Comparison of ENCODE assay signal across 1 cellular context in the genomic region with DNA sequence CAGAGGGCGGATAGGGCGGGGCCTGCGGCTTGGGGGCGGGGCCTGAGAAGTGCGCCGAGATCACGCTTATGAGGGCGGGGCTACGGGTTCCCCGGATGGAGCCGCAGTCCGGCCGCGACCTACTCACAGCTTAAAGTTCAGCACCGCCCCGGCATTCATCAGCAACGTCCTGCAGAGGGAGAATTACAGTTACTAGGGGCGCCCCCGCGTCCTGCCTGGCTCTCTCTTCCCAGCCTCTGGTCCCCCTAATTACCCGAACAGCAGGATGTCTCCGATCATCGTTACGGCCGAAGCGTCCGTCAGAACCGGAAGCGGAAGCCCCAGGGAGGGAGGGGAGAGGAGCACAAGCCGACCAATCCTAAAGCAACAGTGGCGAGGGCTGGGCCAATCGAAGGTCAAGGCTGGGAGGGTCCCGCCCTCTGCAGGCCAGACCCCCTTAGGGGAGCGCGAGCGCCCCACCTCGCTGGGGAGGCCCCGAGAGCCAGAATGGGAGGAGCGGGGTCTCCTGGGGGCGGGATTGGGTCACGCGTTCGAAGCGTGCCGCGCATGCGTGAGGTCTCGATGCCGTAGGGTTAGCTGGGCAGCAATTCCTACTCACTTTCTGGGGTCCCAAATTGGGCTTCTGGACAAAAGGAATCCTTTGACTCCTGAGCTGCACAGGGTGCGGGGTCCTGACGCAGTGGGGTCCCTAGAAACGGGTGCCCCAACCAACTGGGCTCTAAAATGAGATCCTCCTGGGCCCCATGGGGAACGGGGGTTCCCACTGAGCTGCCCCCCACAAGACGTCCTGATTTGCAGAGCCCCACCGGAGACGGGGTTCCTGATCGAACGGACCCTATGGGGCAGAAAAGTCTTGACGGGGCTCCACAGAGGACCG.
TF ChIP-seq lines count a peak whose summit lies in the region.

SMIM7 (minus strand) TSS at position 313 of the 877 bp plus-strand sequence; CDS start at position 279, 34 bp downstream.

TF ChIP-seq in HepG2, 621 proteins besides CTCF, POLR2A, EP300 and RAD21 (continued from another document and continues in another):
- TF ChIP-seq TRAFD1 (CRISPR knock-in tag; IDR thresholded peaks at IDR 0.05; ENCODE audit: borderline replicate concordance): peak; percentile 81; the same call in 1 of the 2 replicates
- TF ChIP-seq ZNF614 (CRISPR knock-in tag; IDR thresholded peaks at IDR 0.05; ENCODE audit: borderline replicate concordance): 0 out of 2 replicates have a peak, but pooled peaks have one; percentile 31
- 0 out of 2 replicates have a peak, but pooled peaks have one; percentile 30 for TF ChIP-seq KLF6 (CRISPR knock-in tag; IDR thresholded peaks at IDR 0.05)
- TF ChIP-seq, protein P1, sequence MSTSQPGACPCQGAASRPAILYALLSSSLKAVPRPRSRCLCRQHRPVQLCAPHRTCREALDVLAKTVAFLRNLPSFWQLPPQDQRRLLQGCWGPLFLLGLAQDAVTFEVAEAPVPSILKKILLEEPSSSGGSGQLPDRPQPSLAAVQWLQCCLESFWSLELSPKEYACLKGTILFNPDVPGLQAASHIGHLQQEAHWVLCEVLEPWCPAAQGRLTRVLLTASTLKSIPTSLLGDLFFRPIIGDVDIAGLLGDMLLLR (CRISPR knock-in tag; IDR thresholded peaks at IDR 0.05): no peak
- peak; percentile 80; the same call in 1 of the 2 replicates for TF ChIP-seq KAT7 (CRISPR knock-in tag; IDR thresholded peaks at IDR 0.05; ENCODE audit: borderline replicate concordance)
- TF ChIP-seq NFIB (CRISPR knock-in tag; IDR thresholded peaks at IDR 0.05; ENCODE audit: borderline replicate concordance): no peak
- TF ChIP-seq, protein P2, sequence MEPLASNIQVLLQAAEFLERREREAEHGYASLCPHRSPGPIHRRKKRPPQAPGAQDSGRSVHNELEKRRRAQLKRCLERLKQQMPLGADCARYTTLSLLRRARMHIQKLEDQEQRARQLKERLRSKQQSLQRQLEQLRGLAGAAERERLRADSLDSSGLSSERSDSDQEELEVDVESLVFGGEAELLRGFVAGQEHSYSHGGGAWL (CRISPR knock-in tag; IDR thresholded peaks at IDR 0.05): no peak; the same call in 1 of the 2 replicates
- peak; percentile 14; the same call in 1 of the 2 replicates for TF ChIP-seq ARID2 (CRISPR knock-in tag; IDR thresholded peaks at IDR 0.05; ENCODE audit: borderline replicate concordance)
- TF ChIP-seq BRF2 (CRISPR knock-in tag; IDR thresholded peaks at IDR 0.05): peak; percentile 52; the same call in 1 of the 2 replicates
- TF ChIP-seq ZNF24 (IDR thresholded peaks at IDR 0.05): no peak
- 0 out of 2 replicates have a peak, but pooled peaks have one; percentile 12 for TF ChIP-seq ZNF768 (CRISPR knock-in tag; IDR thresholded peaks at IDR 0.05)
- TF ChIP-seq XBP1 (CRISPR knock-in tag; IDR thresholded peaks at IDR 0.05): no peak
- TF ChIP-seq, protein P3, sequence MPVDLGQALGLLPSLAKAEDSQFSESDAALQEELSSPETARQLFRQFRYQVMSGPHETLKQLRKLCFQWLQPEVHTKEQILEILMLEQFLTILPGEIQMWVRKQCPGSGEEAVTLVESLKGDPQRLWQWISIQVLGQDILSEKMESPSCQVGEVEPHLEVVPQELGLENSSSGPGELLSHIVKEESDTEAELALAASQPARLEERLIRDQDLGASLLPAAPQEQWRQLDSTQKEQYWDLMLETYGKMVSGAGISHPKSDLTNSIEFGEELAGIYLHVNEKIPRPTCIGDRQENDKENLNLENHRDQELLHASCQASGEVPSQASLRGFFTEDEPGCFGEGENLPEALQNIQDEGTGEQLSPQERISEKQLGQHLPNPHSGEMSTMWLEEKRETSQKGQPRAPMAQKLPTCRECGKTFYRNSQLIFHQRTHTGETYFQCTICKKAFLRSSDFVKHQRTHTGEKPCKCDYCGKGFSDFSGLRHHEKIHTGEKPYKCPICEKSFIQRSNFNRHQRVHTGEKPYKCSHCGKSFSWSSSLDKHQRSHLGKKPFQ (CRISPR knock-in tag; IDR thresholded peaks at IDR 0.05; ENCODE audit: insufficient replicate concordance): no peak
- TF ChIP-seq SOX6 (IDR thresholded peaks at IDR 0.05): no peak
- peak; percentile 40; the same call in 1 of the 2 replicates for TF ChIP-seq SOX6 (CRISPR knock-in tag; IDR thresholded peaks at IDR 0.05)
- TF ChIP-seq ZNF383 (CRISPR knock-in tag; IDR thresholded peaks at IDR 0.05; ENCODE audit: borderline replicate concordance): no peak
- no peak for TF ChIP-seq U2AF2 (IDR thresholded peaks at IDR 0.05; ENCODE audit: low read depth, low read length)
- no peak for TF ChIP-seq NKX3-1 (CRISPR knock-in tag; IDR thresholded peaks at IDR 0.05)
- no peak for TF ChIP-seq HNRNPL (IDR thresholded peaks at IDR 0.05; ENCODE audit: low read depth, low read length)
- TF ChIP-seq, protein P4, sequence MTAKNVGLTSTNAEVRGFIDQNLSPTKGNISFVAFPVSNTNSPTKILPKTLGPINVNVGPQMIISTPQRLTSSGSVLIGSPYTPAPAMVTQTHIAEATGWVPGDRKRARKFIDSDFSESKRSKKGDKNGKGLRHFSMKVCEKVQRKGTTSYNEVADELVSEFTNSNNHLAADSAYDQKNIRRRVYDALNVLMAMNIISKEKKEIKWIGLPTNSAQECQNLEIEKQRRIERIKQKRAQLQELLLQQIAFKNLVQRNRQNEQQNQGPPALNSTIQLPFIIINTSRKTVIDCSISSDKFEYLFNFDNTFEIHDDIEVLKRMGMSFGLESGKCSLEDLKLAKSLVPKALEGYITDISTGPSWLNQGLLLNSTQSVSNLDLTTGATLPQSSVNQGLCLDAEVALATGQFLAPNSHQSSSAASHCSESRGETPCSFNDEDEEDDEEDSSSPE (CRISPR knock-in tag; IDR thresholded peaks at IDR 0.05): peak; percentile 84
- peak; percentile 65; the same call in 1 of the 2 replicates for TF ChIP-seq MIER3 (CRISPR knock-in tag; IDR thresholded peaks at IDR 0.05; ENCODE audit: borderline replicate concordance)
- no peak for TF ChIP-seq SRSF9 (IDR thresholded peaks at IDR 0.05; ENCODE audit: borderline replicate concordance, insufficient read depth, low read depth, low read length, poor library complexity, severe bottlenecking)
- TF ChIP-seq, protein P5, sequence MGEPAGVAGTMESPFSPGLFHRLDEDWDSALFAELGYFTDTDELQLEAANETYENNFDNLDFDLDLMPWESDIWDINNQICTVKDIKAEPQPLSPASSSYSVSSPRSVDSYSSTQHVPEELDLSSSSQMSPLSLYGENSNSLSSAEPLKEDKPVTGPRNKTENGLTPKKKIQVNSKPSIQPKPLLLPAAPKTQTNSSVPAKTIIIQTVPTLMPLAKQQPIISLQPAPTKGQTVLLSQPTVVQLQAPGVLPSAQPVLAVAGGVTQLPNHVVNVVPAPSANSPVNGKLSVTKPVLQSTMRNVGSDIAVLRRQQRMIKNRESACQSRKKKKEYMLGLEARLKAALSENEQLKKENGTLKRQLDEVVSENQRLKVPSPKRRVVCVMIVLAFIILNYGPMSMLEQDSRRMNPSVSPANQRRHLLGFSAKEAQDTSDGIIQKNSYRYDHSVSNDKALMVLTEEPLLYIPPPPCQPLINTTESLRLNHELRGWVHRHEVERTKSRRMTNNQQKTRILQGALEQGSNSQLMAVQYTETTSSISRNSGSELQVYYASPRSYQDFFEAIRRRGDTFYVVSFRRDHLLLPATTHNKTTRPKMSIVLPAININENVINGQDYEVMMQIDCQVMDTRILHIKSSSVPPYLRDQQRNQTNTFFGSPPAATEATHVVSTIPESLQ (CRISPR knock-in tag; conservative IDR thresholded peaks at IDR 0.05): no peak; the same call in 1 of the 2 replicates
- TF ChIP-seq, protein P6, sequence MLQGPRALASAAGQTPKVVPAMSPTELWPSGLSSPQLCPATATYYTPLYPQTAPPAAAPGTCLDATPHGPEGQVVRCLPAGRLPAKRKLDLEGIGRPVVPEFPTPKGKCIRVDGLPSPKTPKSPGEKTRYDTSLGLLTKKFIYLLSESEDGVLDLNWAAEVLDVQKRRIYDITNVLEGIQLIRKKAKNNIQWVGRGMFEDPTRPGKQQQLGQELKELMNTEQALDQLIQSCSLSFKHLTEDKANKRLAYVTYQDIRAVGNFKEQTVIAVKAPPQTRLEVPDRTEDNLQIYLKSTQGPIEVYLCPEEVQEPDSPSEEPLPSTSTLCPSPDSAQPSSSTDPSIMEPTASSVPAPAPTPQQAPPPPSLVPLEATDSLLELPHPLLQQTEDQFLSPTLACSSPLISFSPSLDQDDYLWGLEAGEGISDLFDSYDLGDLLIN (CRISPR knock-in tag; IDR thresholded peaks at IDR 0.05; ENCODE audit: borderline replicate concordance): 0 out of 2 replicates have a peak, but pooled peaks have one; percentile 32
- no peak for TF ChIP-seq ZNF496 (CRISPR knock-in tag; IDR thresholded peaks at IDR 0.05; ENCODE audit: insufficient replicate concordance)
- no peak for TF ChIP-seq FIP1L1 (IDR thresholded peaks at IDR 0.05; ENCODE audit: borderline replicate concordance, insufficient read depth, low read depth, low read length)
- no peak for TF ChIP-seq ATM (IDR thresholded peaks at IDR 0.05; ENCODE audit: borderline replicate concordance)
- peak; percentile 95; the same call in 1 of the 2 replicates for TF ChIP-seq YEATS2 (CRISPR knock-in tag; IDR thresholded peaks at IDR 0.05; ENCODE audit: borderline replicate concordance)
- TF ChIP-seq THAP7 (CRISPR knock-in tag; IDR thresholded peaks at IDR 0.05): no peak
- no peak; the same call in 1 of the 2 replicates for TF ChIP-seq NR2F2 (IDR thresholded peaks at IDR 0.05; ENCODE audit: borderline replicate concordance, low read depth)
- TF ChIP-seq GABPB1 (CRISPR knock-in tag; IDR thresholded peaks at IDR 0.05): peak; percentile 99
- no peak for TF ChIP-seq ZKSCAN8 (CRISPR knock-in tag; IDR thresholded peaks at IDR 0.05; ENCODE audit: borderline replicate concordance)
- TF ChIP-seq HMG20A (CRISPR knock-in tag; IDR thresholded peaks at IDR 0.05; ENCODE audit: borderline replicate concordance): no peak
- TF ChIP-seq FOXA1 (IDR thresholded peaks at IDR 0.05): no peak
- 0 out of 2 replicates have a peak, but pooled peaks have one; percentile 26 for TF ChIP-seq FOXA1 (CRISPR knock-in tag; IDR thresholded peaks at IDR 0.05)
- TF ChIP-seq BHLHE40 (IDR thresholded peaks at IDR 0.05; ENCODE audit: low read length): peak; percentile 97
- no peak for TF ChIP-seq ZNF564 (CRISPR knock-in tag; IDR thresholded peaks at IDR 0.05)
- peak; percentile 51; the same call in 1 of the 2 replicates for TF ChIP-seq GATAD2A (CRISPR knock-in tag; IDR thresholded peaks at IDR 0.05)
- no peak; the same call in 1 of the 2 replicates for TF ChIP-seq RFXANK (CRISPR knock-in tag; IDR thresholded peaks at IDR 0.05)
- no peak for TF ChIP-seq NCOA1 (CRISPR knock-in tag; IDR thresholded peaks at IDR 0.05)
- no peak; the same call in 1 of the 2 replicates for TF ChIP-seq ZNF652 (CRISPR knock-in tag; IDR thresholded peaks at IDR 0.05; ENCODE audit: borderline replicate concordance, low read depth)
- peak; percentile 78 for TF ChIP-seq ZMYM4 (CRISPR knock-in tag; IDR thresholded peaks at IDR 0.05)
- TF ChIP-seq CSRNP2 (CRISPR knock-in tag; conservative IDR thresholded peaks at IDR 0.05; ENCODE audit: low read depth): no peak
- 0 out of 2 replicates have a peak, but pooled peaks have one; percentile 9 for TF ChIP-seq ZC3H13 (CRISPR knock-in tag; IDR thresholded peaks at IDR 0.05)
